Comparison of ENCODE assay signal across 9 cellular contexts in the genomic region with DNA sequence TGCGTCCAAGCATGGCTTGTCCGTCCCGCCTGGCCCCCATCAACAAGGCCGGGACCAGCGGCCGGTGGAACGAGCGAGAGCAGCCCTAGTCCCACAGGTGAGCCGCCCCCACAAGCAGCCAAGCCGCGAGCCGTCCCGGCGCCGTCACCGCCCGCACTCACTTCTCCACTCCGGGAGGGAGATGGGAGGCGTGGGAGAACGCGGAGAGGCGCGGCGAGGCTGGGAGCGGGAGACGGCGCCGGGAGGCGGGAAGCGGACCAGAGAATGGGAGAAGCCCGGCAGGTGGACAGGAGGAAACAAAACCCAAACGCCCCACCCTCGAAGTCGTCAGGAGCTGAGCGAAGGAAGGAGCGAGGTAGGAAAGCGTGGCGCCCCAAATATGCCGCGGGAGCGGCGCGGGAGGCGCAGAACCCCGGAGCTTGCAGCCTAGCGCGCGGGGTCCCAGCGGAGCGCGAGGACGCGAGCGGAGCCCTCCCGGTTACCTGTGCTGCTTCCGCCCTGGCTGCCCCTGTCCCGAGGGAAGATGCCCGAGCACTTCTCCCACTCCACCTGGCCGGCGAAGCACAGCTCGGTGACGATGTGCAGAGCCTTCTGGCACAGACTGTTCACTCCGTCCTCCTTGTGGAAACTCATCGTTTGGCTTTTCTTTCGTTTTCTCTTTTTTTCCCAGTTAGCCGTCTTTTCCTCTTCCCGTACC. TPM values are rescaled to one million over a fixed set of nuclear protein-coding genes. Genes with fewer than 3 reads are reported as not detected.
DNase-seq lines count a peak whose midpoint lies in the region; ATAC-seq, FAIRE-seq and TF ChIP-seq lines count a peak whose summit lies in the region.
"Had no signal": no experiment of that assay in that cellular context is flagged by ENCODE, and none has a peak within 500 bp of the region (broad histone marks: within the 10 kb centered on the region; RNA-seq: fewer than 3 reads in every experiment).

No MANE protein-coding gene starts in this region.

- H3K4me3 ChIP-seq in endothelial cell of umbilical vein (replicated peaks in 1 of 3; ENCODE audit: insufficient read depth in 1 of 3, low read depth in 1 of 3, low read length in 3 of 3) = peak overlapping the region; percentile 38 to 67 (median 47)
- H3K4me3 ChIP-seq in muscle layer of colon (ENCODE audit: low read depth in 1 of 2, low read length in 2 of 2) = peak overlapping the region; percentile 42 to 64

- H3K27me3 ChIP-seq in endothelial cell of umbilical vein (ENCODE audit: control insufficient read depth in 2 of 2, insufficient read depth in 2 of 2, low read length in 2 of 2) (peaks cover 12 to 26% of the 10 kb centered on the region in 2 experiments), muscle layer of colon (ENCODE audit: control insufficient read depth in 1 of 2, insufficient read depth in 2 of 2, low read length in 2 of 2) (peaks cover 0 to 12% of the 10 kb centered on the region in 2 donors)

- POLR2A ChIA-PET in endothelial cell of umbilical vein (lab: Charles Lee) = no interaction called here

- ATAC-seq in GM18505 (IDR thresholded peaks at IDR 0.05; ENCODE audit: unreplicated experiment) = no peak

- no peaks in the 10 kb centered on the region for H3K79me2 ChIP-seq in endothelial cell of umbilical vein (ENCODE audit: control insufficient read depth, insufficient read depth, low read length)

- dilution Hi-C loops in endothelial cell of umbilical vein (cut with MboI; ENCODE audit: extremely low pct_ligation_motif_present, low sequenced_read_pairs) = no loop called here

- no peaks in the 10 kb centered on the region for H3K36me3 ChIP-seq in endothelial cell of umbilical vein (ENCODE audit: control insufficient read depth in 2 of 2, extremely low read depth in 1 of 2, insufficient read depth in 2 of 2, low read length in 2 of 2)
- no peaks in the 10 kb centered on the region for H3K36me3 ChIP-seq in muscle layer of colon (ENCODE audit: insufficient read depth, low read length)

- peak overlapping the region; percentile 81 for H3K4me2 ChIP-seq in endothelial cell of umbilical vein (ENCODE audit: insufficient read depth, low read length)

- TF ChIP-seq CTCF in endothelial cell of umbilical vein (IDR thresholded peaks at IDR 0.05; ENCODE audit: extremely low read depth in 1 of 2, insufficient read depth in 1 of 2, low read depth in 1 of 2, low read length in 2 of 2) = no peak

- DNase-seq in COLO668 (lab: John Stamatoyannopoulos, UW; ENCODE audit: unreplicated experiment) (peak; percentile 12), NCI-H2029 treated with DMSO at 0.1 percent for 48 hours (lab: John Stamatoyannopoulos, UW) (peak; percentile 34), endothelial cell of umbilical vein (ENCODE audit: low read depth, low spot score) (no peak), superior temporal gyrus (ENCODE audit: extremely low spot score) (no peak), NCI-H510A treated with DMSO at 0.1 percent for 48 hours (lab: John Stamatoyannopoulos, UW) (no peak)
- DNase-seq in activated CD4-positive, CD25-positive, alpha-beta regulatory T cell treated with anti-CD3 and anti-CD28 coated beads, Interleukin-2, amount 50 U/mL, for 72 hours = no peak

- H3K9ac ChIP-seq in endothelial cell of umbilical vein (replicated peaks; ENCODE audit: extremely low read depth, insufficient read depth, low read length) = no peak overlapping the region
- no peak overlapping the region for H3K9ac ChIP-seq in muscle layer of colon (ENCODE audit: low read length)

- CTCF ChIA-PET in endothelial cell of umbilical vein (lab: Charles Lee) = no interaction called here

- no peak for FAIRE-seq in endothelial cell of umbilical vein (lab: Jason Lieb, UNC)
- FAIRE-seq: colon had no signal

- H3K9me3 ChIP-seq in endothelial cell of umbilical vein (replicated peaks; ENCODE audit: control insufficient read depth, insufficient read depth, low read length) (no peaks in the 10 kb centered on the region), muscle layer of colon (ENCODE audit: low read length) (no peaks in the 10 kb centered on the region)

- H2AFZ ChIP-seq in endothelial cell of umbilical vein (ENCODE audit: low read depth, low read length) = peak overlapping the region; percentile 73

- TF ChIP-seq POLR2A in endothelial cell of umbilical vein (IDR thresholded peaks at IDR 0.05; ENCODE audit: low read depth, low read length) (no peak), GM18505 (IDR thresholded peaks at IDR 0.05; ENCODE audit: borderline replicate concordance, extremely low read depth, insufficient read depth, insufficient read length) (no peak)

- intact Hi-C loops in endothelial cell of umbilical vein (cut with micrococcal nuclease) = loop anchor here (5.0 kb wide), 1 partner anchor 682 kb away; a partner anchor contains a TSS

- H3K4me1 ChIP-seq in endothelial cell of umbilical vein (ENCODE audit: control insufficient read depth, extremely low read depth, insufficient read depth, low read length) (no peaks in the 10 kb centered on the region), muscle layer of colon (ENCODE audit: insufficient read depth, low read length) (no peaks in the 10 kb centered on the region)

- H3K27ac ChIP-seq in endothelial cell of umbilical vein (ENCODE audit: insufficient read depth, low read depth, low read length) (no peak overlapping the region), muscle layer of colon (ENCODE audit: low read depth, low read length) (no peak overlapping the region)

- no peaks in the 10 kb centered on the region for H4K20me1 ChIP-seq in endothelial cell of umbilical vein (replicated peaks; ENCODE audit: control insufficient read depth, extremely low read depth, insufficient read depth, low read length)

- no peaks in the 10 kb centered on the region for H3K9me1 ChIP-seq in endothelial cell of umbilical vein (replicated peaks; ENCODE audit: control insufficient read depth, extremely low read depth, insufficient read depth, low read length)

- BruUV-seq in endothelial cell of umbilical vein (replicated peaks; lab: Mats Ljungman, UMichigan) = no TSS peak

TF ChIP-seq in endothelial cell of umbilical vein, 7 proteins besides CTCF, POLR2A, EP300 and RAD21:
- TF ChIP-seq GATA2 (IDR thresholded peaks at IDR 0.05; ENCODE audit: insufficient read depth, insufficient read length, low read depth, low read length) (no peak), POLR2AphosphoS5 (IDR thresholded peaks at IDR 0.05; ENCODE audit: insufficient read depth, low read depth, low read length) (no peak), JUN (IDR thresholded peaks at IDR 0.05; ENCODE audit: borderline replicate concordance, insufficient read depth, insufficient read length, low read depth) (no peak), EZH2 (IDR thresholded peaks at IDR 0.05; ENCODE audit: borderline replicate concordance, low read depth, low read length, severe bottlenecking) (no peak), FOS (IDR thresholded peaks at IDR 0.05; ENCODE audit: borderline replicate concordance, insufficient read depth, low read length) (no peak), MYC (IDR thresholded peaks at IDR 0.05; ENCODE audit: low read depth, low read length) (no peak)
- TF ChIP-seq, protein P1, sequence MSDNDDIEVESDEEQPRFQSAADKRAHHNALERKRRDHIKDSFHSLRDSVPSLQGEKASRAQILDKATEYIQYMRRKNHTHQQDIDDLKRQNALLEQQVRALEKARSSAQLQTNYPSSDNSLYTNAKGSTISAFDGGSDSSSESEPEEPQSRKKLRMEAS (IDR thresholded peaks at IDR 0.05; ENCODE audit: insufficient read depth, insufficient read length) = no peak
TF ChIP-seq in endothelial cell of umbilical vein: peak in this region for 0.

RNA-seq across cellular contexts. Expression of a gene that starts 0.6 kb away (rescaled TPM):
- total RNA-seq in endothelial cell of umbilical vein = not detected in 2 replicates
- polyA plus RNA-seq in endothelial cell of umbilical vein = not detected in 2 replicates
- not detected in 2 replicates for polyA plus RNA-seq in endothelial cell of umbilical vein (2011; cell fraction: cytosol; rRNA removed)
- polyA plus RNA-seq in endothelial cell of umbilical vein (2011; cell fraction: nucleus; rRNA removed) = not detected in 2 replicates
- not detected in 2 replicates for polyA plus RNA-seq in endothelial cell of umbilical vein (2012)
- polyA minus RNA-seq in endothelial cell of umbilical vein = 0.06 TPM in 1 of 2 replicates, not detected in the other
- polyA minus RNA-seq in endothelial cell of umbilical vein (2011; cell fraction: cytosol; rRNA and poly(A)+ RNA removed) = not detected
- polyA minus RNA-seq in endothelial cell of umbilical vein (2011; cell fraction: nucleus; rRNA and poly(A)+ RNA removed) = not detected in 2 replicates

Comparison
In these comparisons a context has a peak if more than half of its experiments do, and no peak if none do; other contexts are left out.
1. DNase-seq: peak in COLO668 (single experiment) and NCI-H2029 treated with DMSO at 0.1 percent for 48 hours (single experiment); none in endothelial cell of umbilical vein (single experiment), superior temporal gyrus (single experiment), activated CD4-positive, CD25-positive, alpha-beta regulatory T cell treated with anti-CD3 and anti-CD28 coated beads, Interleukin-2, amount 50 U/mL, for 72 hours (single experiment) and NCI-H510A treated with DMSO at 0.1 percent for 48 hours (single experiment).